21 cellular contexts compared by ENCODE assay signal in genomic region chr9:91160181-91160580, GRCh38.
A peak's percentile ranks its signal among the peaks of the same experiment; 100 is the strongest.
DNase-seq lines count a peak whose midpoint lies in the region; ATAC-seq and TF ChIP-seq lines count a peak whose summit lies in the region.
"Had no signal": no experiment of that assay in that cellular context is flagged by ENCODE, and none has a peak within 500 bp of the region (broad histone marks: within the 10 kb centered on the region; RNA-seq: fewer than 3 reads in every experiment).

No MANE protein-coding gene starts in this region.

- TF ChIP-seq CTCF in right atrium auricular region (IDR thresholded peaks at IDR 0.05) (no peak), sigmoid colon (IDR thresholded peaks at IDR 0.05) (no peak), brain microvascular endothelial cell (IDR thresholded peaks at IDR 0.05; ENCODE audit: low read depth, low read length, missing control alignments) (no peak)

- peaks cover 49% of the 10 kb centered on the region for H3K4me1 Mint-ChIP-seq in stimulated activated memory B cell treated with anti-CD40 and anti-IgM and Interleukin-4, amounts not matched to agents 10 μg/mL and 1 μg/mL and 100 μg/mL, for 72 hours

- peaks cover 0 to 45% of the 10 kb centered on the region in 2 donors for H3K4me1 ChIP-seq in right atrium auricular region
- H3K4me1 ChIP-seq in sigmoid colon = peaks cover 0 to 9% (median 6%) of the 10 kb centered on the region in 4 donors

- no peak overlapping the region for H3K27ac Mint-ChIP-seq in stimulated activated memory B cell treated with anti-CD40 and anti-IgM and Interleukin-4, amounts not matched to agents 10 μg/mL and 1 μg/mL and 100 μg/mL, for 72 hours
- H3K27ac Mint-ChIP-seq: CD4-positive, CD25-positive, alpha-beta regulatory T cell; nephron progenitor cell; progenitor cell of endocrine pancreas had no signal

- H3K4me3 ChIP-seq in right atrium auricular region (peak overlapping the region; percentile 8 to 38), sigmoid colon (peak overlapping the region in 3 of 4 donors; percentile 32 to 36 (median 34)), brain microvascular endothelial cell (ENCODE audit: low read depth, low read length) (no peak overlapping the region)

- no peaks in the 10 kb centered on the region for H3K36me3 Mint-ChIP-seq in stimulated activated memory B cell treated with anti-CD40 and anti-IgM and Interleukin-4, amounts not matched to agents 10 μg/mL and 1 μg/mL and 100 μg/mL, for 72 hours
- H3K36me3 Mint-ChIP-seq: activated naive CD8-positive, alpha-beta T cell treated with anti-CD3 and anti-CD28 coated beads for 36 hours; CD4-positive, CD25-positive, alpha-beta regulatory T cell had no signal

- in situ Hi-C loops in brain microvascular endothelial cell (cut with HindIII; ENCODE audit: low pct_ligation_motif_present, low sequenced_read_pairs) = no loop called here

- H3K27me3 ChIP-seq in right atrium auricular region = no peaks in the 10 kb centered on the region
- H3K27me3 ChIP-seq in sigmoid colon = no peaks in the 10 kb centered on the region
- no peaks in the 10 kb centered on the region for H3K27me3 ChIP-seq in brain microvascular endothelial cell (replicated peaks)

- H3K27ac ChIP-seq in right atrium auricular region (peak overlapping the region; percentile 20 to 76), sigmoid colon (peak overlapping the region in 3 of 4 donors; percentile 51 to 55 (median 53)), brain microvascular endothelial cell (no peak overlapping the region)
- H3K27ac ChIP-seq: WERI-Rb-1 had no signal

- no peaks in the 10 kb centered on the region for H3K9me3 ChIP-seq in right atrium auricular region
- no peaks in the 10 kb centered on the region for H3K9me3 ChIP-seq in sigmoid colon

- H3K4me3 Mint-ChIP-seq in stimulated activated memory B cell treated with anti-CD40 and anti-IgM and Interleukin-4, amounts not matched to agents 10 μg/mL and 1 μg/mL and 100 μg/mL, for 72 hours = no peak overlapping the region
- H3K4me3 Mint-ChIP-seq: activated naive CD8-positive, alpha-beta T cell treated with anti-CD3 and anti-CD28 coated beads for 36 hours; activated T-cell treated with anti-CD3 and anti-CD28 coated beads, Interleukin-2, amount 50 U/mL, for 4 hours; CD4-positive, CD25-positive, alpha-beta regulatory T cell; nephron progenitor cell had no signal

- no peak for TF ChIP-seq EP300 in sigmoid colon (IDR thresholded peaks at IDR 0.05)

- WGBS in sigmoid colon, 2 donors = 84 to 87% methylated on average over 22 of the region's 22 CpGs

- no peak for TF ChIP-seq POLR2A in sigmoid colon (IDR thresholded peaks at IDR 0.05)

- no peaks in the 10 kb centered on the region for H3K9me3 Mint-ChIP-seq in stimulated activated memory B cell treated with anti-CD40 and anti-IgM and Interleukin-4, amounts not matched to agents 10 μg/mL and 1 μg/mL and 100 μg/mL, for 72 hours
- H3K9me3 Mint-ChIP-seq: activated naive CD8-positive, alpha-beta T cell treated with anti-CD3 and anti-CD28 coated beads for 36 hours; activated T-cell treated with anti-CD3 and anti-CD28 coated beads, Interleukin-2, amount 50 U/mL, for 4 hours had no signal

- ATAC-seq in stimulated activated memory B cell treated with anti-CD40 and anti-IgM and Interleukin-4, amounts not matched to agents 10 μg/mL and 1 μg/mL and 100 μg/mL, for 72 hours = no peak
- ATAC-seq: activated T-cell treated with anti-CD3 and anti-CD28 coated beads, Interleukin-2, amount 50 U/mL, for 4 hours had no signal

- DNase-seq in activated T-cell treated with anti-CD3 and anti-CD28 coated beads, Interleukin-2, amount 50 U/mL, for 48 hours = peak; percentile 18 to 23
- DNase-seq in activated T-cell treated with anti-CD3 and anti-CD28 coated beads, Interleukin-2, amount 50 U/mL, for 1 hour = no peak
- DNase-seq in right atrium auricular region (ENCODE audit: low spot score) (peak; percentile 58), sigmoid colon (no peak), brain microvascular endothelial cell (no peak), dermis blood vessel endothelial cell (no peak), HT-29 (ENCODE audit: low spot score) (no peak)
- DNase-seq: activated CD4-positive, alpha-beta T cell treated with anti-CD3 and anti-CD28 coated beads, Interleukin-2, amount 50 U/mL, for 4 hours; activated naive CD8-positive, alpha-beta T cell treated with anti-CD3 and anti-CD28 coated beads for 36 hours; activated T-cell treated with anti-CD3 and anti-CD28 coated beads, Interleukin-2, amount 50 U/mL, for 4 hours; CD4-positive, CD25-positive, alpha-beta regulatory T cell; cortex of kidney; kidney glomerular epithelial cell; midbrain; NCI-H1105 treated with DMSO at 0.1 percent for 48 hours; NCI-H526; nephron progenitor cell; SIG-M5; WERI-Rb-1 had no signal

- intact Hi-C loops in sigmoid colon (cut with DNase I) = no loop called here

- H3K36me3 ChIP-seq in right atrium auricular region = no peaks in the 10 kb centered on the region
- no peaks in the 10 kb centered on the region for H3K36me3 ChIP-seq in sigmoid colon
- no peaks in the 10 kb centered on the region for H3K36me3 ChIP-seq in brain microvascular endothelial cell (replicated peaks)
- H3K36me3 ChIP-seq: WERI-Rb-1 had no signal

- no peaks in the 10 kb centered on the region for H3K27me3 Mint-ChIP-seq in stimulated activated memory B cell treated with anti-CD40 and anti-IgM and Interleukin-4, amounts not matched to agents 10 μg/mL and 1 μg/mL and 100 μg/mL, for 72 hours
- H3K27me3 Mint-ChIP-seq: activated naive CD8-positive, alpha-beta T cell treated with anti-CD3 and anti-CD28 coated beads for 36 hours; CD4-positive, CD25-positive, alpha-beta regulatory T cell; progenitor cell of endocrine pancreas had no signal

Comparison
In these comparisons a context has a peak if more than half of its experiments do, and no peak if none do; other contexts are left out.
1. DNase-seq: peak in activated T-cell treated with anti-CD3 and anti-CD28 coated beads, Interleukin-2, amount 50 U/mL, for 48 hours (2 of 2) and right atrium auricular region (single experiment); none in activated T-cell treated with anti-CD3 and anti-CD28 coated beads, Interleukin-2, amount 50 U/mL, for 1 hour (single experiment), sigmoid colon (single experiment), brain microvascular endothelial cell (single experiment), dermis blood vessel endothelial cell (single experiment) and HT-29 (single experiment).